In the genomic region with DNA sequence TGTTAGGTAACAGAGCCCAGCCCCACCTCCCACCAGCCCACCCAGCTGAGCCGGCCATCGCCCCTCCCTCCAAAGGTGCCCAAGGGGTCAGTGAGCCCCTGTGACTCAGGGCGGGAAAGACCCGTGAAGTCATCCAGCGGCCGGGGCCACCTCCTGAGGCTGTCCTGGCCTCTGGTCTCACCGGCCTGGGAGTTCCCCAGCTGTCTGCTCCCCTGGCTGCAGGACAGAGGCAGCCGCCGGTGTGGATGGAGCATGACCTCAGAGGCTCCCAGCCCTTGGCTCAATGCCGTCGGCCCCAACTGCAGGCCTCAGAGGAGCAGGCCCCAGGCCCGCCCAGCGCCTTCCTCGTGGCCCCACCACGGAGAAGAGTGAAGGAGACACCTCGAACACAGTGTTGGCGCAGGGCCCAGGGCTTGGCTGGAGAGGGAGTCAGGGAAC, we compare ENCODE assay signal across 1 cellular context.
A peak's percentile ranks its signal among the peaks of the same experiment; 100 is the strongest.
TF ChIP-seq lines count a peak whose summit lies in the region.

No MANE protein-coding gene starts in this region.

TF ChIP-seq in IMR-90, 13 proteins besides CTCF, POLR2A, EP300 and RAD21 (continued from another document):
- TF ChIP-seq, protein P1, sequence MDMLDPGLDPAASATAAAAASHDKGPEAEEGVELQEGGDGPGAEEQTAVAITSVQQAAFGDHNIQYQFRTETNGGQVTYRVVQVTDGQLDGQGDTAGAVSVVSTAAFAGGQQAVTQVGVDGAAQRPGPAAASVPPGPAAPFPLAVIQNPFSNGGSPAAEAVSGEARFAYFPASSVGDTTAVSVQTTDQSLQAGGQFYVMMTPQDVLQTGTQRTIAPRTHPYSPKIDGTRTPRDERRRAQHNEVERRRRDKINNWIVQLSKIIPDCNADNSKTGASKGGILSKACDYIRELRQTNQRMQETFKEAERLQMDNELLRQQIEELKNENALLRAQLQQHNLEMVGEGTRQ (IDR thresholded peaks at IDR 0.05; ENCODE audit: low read depth, low read length): no peak
- TF ChIP-seq CHD1 (IDR thresholded peaks at IDR 0.05; ENCODE audit: low read depth, low read length) (no peak), FOS (IDR thresholded peaks at IDR 0.05; ENCODE audit: low read depth, low read length) (peak; percentile 70), MAZ (IDR thresholded peaks at IDR 0.05; ENCODE audit: borderline replicate concordance, low read depth, low read length) (no peak)
- TF ChIP-seq, protein P2, sequence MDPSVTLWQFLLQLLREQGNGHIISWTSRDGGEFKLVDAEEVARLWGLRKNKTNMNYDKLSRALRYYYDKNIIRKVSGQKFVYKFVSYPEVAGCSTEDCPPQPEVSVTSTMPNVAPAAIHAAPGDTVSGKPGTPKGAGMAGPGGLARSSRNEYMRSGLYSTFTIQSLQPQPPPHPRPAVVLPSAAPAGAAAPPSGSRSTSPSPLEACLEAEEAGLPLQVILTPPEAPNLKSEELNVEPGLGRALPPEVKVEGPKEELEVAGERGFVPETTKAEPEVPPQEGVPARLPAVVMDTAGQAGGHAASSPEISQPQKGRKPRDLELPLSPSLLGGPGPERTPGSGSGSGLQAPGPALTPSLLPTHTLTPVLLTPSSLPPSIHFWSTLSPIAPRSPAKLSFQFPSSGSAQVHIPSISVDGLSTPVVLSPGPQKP (IDR thresholded peaks at IDR 0.05; ENCODE audit: borderline replicate concordance, low read depth, low read length): no peak
